ENCODE assay signal across 8 cellular contexts in the genomic region with DNA sequence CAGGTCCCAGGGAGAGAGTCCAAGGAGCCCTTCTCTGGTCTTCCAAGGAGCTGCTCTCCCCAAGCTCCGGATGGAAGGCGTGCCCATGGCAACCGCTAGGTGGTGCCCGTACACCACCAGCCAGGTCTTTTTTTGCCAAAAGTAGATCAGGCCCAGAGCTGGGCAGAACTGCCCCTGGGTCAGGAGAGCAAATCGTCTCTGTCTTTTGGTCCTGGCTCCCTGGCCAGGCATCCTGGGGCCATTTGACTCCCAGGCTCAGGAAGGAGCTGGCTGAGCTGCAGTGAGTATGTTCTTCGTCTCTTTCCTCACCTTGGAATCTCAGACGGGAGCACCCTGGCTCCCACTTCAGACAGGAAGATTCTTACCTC. TPM values are rescaled to one million over a fixed set of nuclear protein-coding genes. Genes with fewer than 3 reads are reported as not detected.
DNase-seq lines count a peak whose midpoint lies in the region; ATAC-seq lines count a peak whose summit lies in the region.

No MANE protein-coding gene starts in this region.

- CTCF ChIA-PET in naive thymus-derived CD4-positive, alpha-beta T cell (lab: Charles Lee) = interaction anchor here (0.7 to 13.1 kb wide), 20 partner anchors 9 to 141 kb away, joined by 3 to 295 read pairs (median 6); no protein-coding TSS in a partner anchor

- H3K36me3 ChIP-seq in naive thymus-derived CD4-positive, alpha-beta T cell (ENCODE audit: control insufficient read depth in 2 of 3, insufficient read depth in 3 of 3, low read length in 3 of 3) = no peaks in the 10 kb centered on the region

- H3K27ac ChIP-seq in naive thymus-derived CD4-positive, alpha-beta T cell (ENCODE audit: low read depth, low read length) = no peak overlapping the region

- POLR2A ChIA-PET in naive thymus-derived CD4-positive, alpha-beta T cell (lab: Charles Lee) = interaction anchor here (0.6 to 2.7 kb wide), 4 partner anchors 15 to 47 kb away, joined by 4 to 23 read pairs (median 6); no protein-coding TSS in a partner anchor

- DNase-seq in NCI-H1417 (lab: John Stamatoyannopoulos, UW) (peak; percentile 44 to 74 (median 52)), NCI-H1417 treated with DMSO at 0.1 percent for 48 hours (lab: John Stamatoyannopoulos, UW) (no peak), HS-5 (ENCODE audit: low read depth) (peak; percentile 56), OCI-M2 (lab: John Stamatoyannopoulos, UW; ENCODE audit: unreplicated experiment) (peak; percentile 34)
- peak; percentile 86 for DNase-seq in activated T-cell treated with anti-CD3 and anti-CD28 coated beads, Interleukin-2, amount 50 U/mL, for 1 hour
- peak; percentile 64 to 84 (median 76) for DNase-seq in naive thymus-derived CD4-positive, alpha-beta T cell
- DNase-seq in stimulated activated CD8-positive, alpha-beta memory T cell treated with anti-CD3 and anti-CD28 coated beads, Interleukin-7, amount 100 ng/mL, for 4 hours (ENCODE audit: low read depth in 2 of 2) = peak; percentile 54 to 58

- peaks cover 8 to 62% (median 24%) of the 10 kb centered on the region in 7 donors for H3K4me1 Mint-ChIP-seq in naive thymus-derived CD4-positive, alpha-beta T cell

- H3K4me3 ChIP-seq in naive thymus-derived CD4-positive, alpha-beta T cell (ENCODE audit: low read length) = no peak overlapping the region

- H3K4me1 ChIP-seq in naive thymus-derived CD4-positive, alpha-beta T cell (ENCODE audit: control insufficient read depth in 2 of 2, insufficient read depth in 2 of 2, low read length in 2 of 2) = peaks cover 0 to 10% of the 10 kb centered on the region in 2 donors

- intact Hi-C loops in naive thymus-derived CD4-positive, alpha-beta T cell (cut with micrococcal nuclease) = loop anchor here (1.0 to 2.0 kb wide), 7 partner anchors 23 to 121 kb away; partner anchors contain the start of gene BCL3 (in 1 of the 2)

- peak; percentile 89 for ATAC-seq in esophagus mucosa
- peak; percentile 93 for ATAC-seq in naive thymus-derived CD4-positive, alpha-beta T cell

- H3K27me3 ChIP-seq in naive thymus-derived CD4-positive, alpha-beta T cell (ENCODE audit: control insufficient read depth in 2 of 2, insufficient read depth in 2 of 2, low read length in 2 of 2) = no peaks in the 10 kb centered on the region

- H3K36me3 Mint-ChIP-seq in naive thymus-derived CD4-positive, alpha-beta T cell = no peaks in the 10 kb centered on the region

- no peaks in the 10 kb centered on the region for H3K9me3 Mint-ChIP-seq in naive thymus-derived CD4-positive, alpha-beta T cell

- no peaks in the 10 kb centered on the region for H3K9me3 ChIP-seq in naive thymus-derived CD4-positive, alpha-beta T cell (ENCODE audit: control insufficient read depth in 2 of 3, low read length in 3 of 3)

- H3K4me3 Mint-ChIP-seq in naive thymus-derived CD4-positive, alpha-beta T cell = peak overlapping the region in 1 of 10 donors; percentile 60

- peak overlapping the region in 5 of 9 donors; percentile 26 to 79 (median 61) for H3K27ac Mint-ChIP-seq in naive thymus-derived CD4-positive, alpha-beta T cell

- peaks cover 0 to 4% (median 0%) of the 10 kb centered on the region in 5 donors for H3K27me3 Mint-ChIP-seq in naive thymus-derived CD4-positive, alpha-beta T cell

RNA-seq across cellular contexts. Expression of gene BCL3, which starts 24.6 kb away (rescaled TPM):
- total RNA-seq in esophagus mucosa = 67.6 TPM
- total RNA-seq in naive thymus-derived CD4-positive, alpha-beta T cell = 100 to 1,000 TPM in 1 of 5 experiments, 10 to 100 TPM in 4; 10.2 to 107 (median 94.2) TPM
- polyA plus RNA-seq in naive thymus-derived CD4-positive, alpha-beta T cell = 1 to 10 TPM; 3.3 to 8.9 TPM

RNA-seq across cellular contexts. Expression of gene CEACAM16, which starts 25.0 kb away (rescaled TPM):
- total RNA-seq in esophagus mucosa = not detected
- total RNA-seq in naive thymus-derived CD4-positive, alpha-beta T cell = not detected
- not detected for polyA plus RNA-seq in naive thymus-derived CD4-positive, alpha-beta T cell

RNA-seq across cellular contexts. Expression of gene CEACAM19, which starts 52.7 kb away (rescaled TPM):
- total RNA-seq in esophagus mucosa = 8.0 TPM
- total RNA-seq in naive thymus-derived CD4-positive, alpha-beta T cell = 1 to 10 TPM in 4 of 5 experiments, under 1 TPM in 1; 0.63 to 3.4 (median 2.1) TPM
- polyA plus RNA-seq in naive thymus-derived CD4-positive, alpha-beta T cell = not detected

RNA-seq across cellular contexts. Expression of gene CBLC, which starts 53.8 kb away (rescaled TPM):
- total RNA-seq in esophagus mucosa = 36.2 TPM
- total RNA-seq in naive thymus-derived CD4-positive, alpha-beta T cell = not detected
- not detected for polyA plus RNA-seq in naive thymus-derived CD4-positive, alpha-beta T cell
